Comparison of ENCODE assay signal across 14 cellular contexts in the genomic region with DNA sequence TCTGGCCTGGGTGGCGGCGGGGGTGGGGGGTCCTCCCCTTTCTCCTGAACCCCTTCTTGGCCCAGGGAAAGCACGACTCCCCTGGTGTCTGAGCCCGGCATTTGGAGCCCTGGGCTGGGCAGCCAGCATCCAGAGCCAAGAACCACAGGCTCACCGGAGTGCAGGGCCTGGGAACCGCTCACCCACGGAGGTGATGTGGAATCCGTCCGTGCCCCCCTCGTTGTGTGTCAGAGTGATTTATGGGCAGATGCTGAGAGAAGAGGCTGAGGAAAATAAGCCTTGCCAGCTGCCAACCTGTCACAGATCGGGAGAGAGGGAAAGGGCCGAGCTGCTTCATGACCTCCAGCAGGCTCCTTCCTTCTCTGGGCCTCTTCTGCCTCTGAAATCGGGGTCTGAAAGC.
DNase-seq lines count a peak whose midpoint lies in the region; ATAC-seq and TF ChIP-seq lines count a peak whose summit lies in the region.
"Had no signal": no experiment of that assay in that cellular context is flagged by ENCODE, and none has a peak within 500 bp of the region (broad histone marks: within the 10 kb centered on the region; RNA-seq: fewer than 3 reads in every experiment).

No MANE protein-coding gene starts in this region.

- DNase-seq in NCI-H2227 (lab: John Stamatoyannopoulos, UW; ENCODE audit: unreplicated experiment) (peak; percentile 49), NCI-H2227 treated with DMSO at 0.1 percent for 48 hours (lab: John Stamatoyannopoulos, UW) (no peak), NCI-H446 treated with DMSO at 0.1 percent for 48 hours (lab: John Stamatoyannopoulos, UW) (peak; percentile 59), WERI-Rb-1 (peak; percentile 86), HuH-7.5 (ENCODE audit: low spot score) (no peak)
- no peak for DNase-seq in stimulated activated CD4-positive, alpha-beta T cell treated with anti-CD3 and anti-CD28 coated beads, Interleukin-12 subunit alpha, Interleukin-12 subunit beta, amount 100 ng/mL, for 4 hours
- DNase-seq: Calu3, DMS79, H7, NCI-H1436 treated with DMSO at 0.1 percent for 48 hours, NCI-H2081 treated with DMSO at 0.1 percent for 48 hours, T-cell had no signal

- no peak overlapping the region for H3K4me3 ChIP-seq in WERI-Rb-1 (ENCODE audit: low read depth, low read length)

- no peak for TF ChIP-seq CTCF in WERI-Rb-1 (IDR thresholded peaks at IDR 0.05; ENCODE audit: low read depth, low read length)

- no peaks in the 10 kb centered on the region for H3K36me3 ChIP-seq in WERI-Rb-1

- no peaks in the 10 kb centered on the region for H3K9me3 ChIP-seq in WERI-Rb-1 (ENCODE audit: severe bottlenecking)

- peak overlapping the region; percentile 42 for H3K27ac ChIP-seq in WERI-Rb-1

- H3K27me3 ChIP-seq in WERI-Rb-1 (ENCODE audit: insufficient read depth, low read depth, severe bottlenecking): no peaks in the 10 kb centered on the region

- no peak for ATAC-seq in GM18858 (IDR thresholded peaks at IDR 0.05; ENCODE audit: unreplicated experiment)
- ATAC-seq in HG03354 (IDR thresholded peaks at IDR 0.05; ENCODE audit: poor library complexity, severe bottlenecking, unreplicated experiment): no peak
- ATAC-seq: T-cell had no signal

Comparison
In these comparisons a context has a peak if more than half of its experiments do, and no peak if none do; other contexts are left out.
1. DNase-seq: peak in NCI-H2227 (single experiment), NCI-H446 treated with DMSO at 0.1 percent for 48 hours (single experiment) and WERI-Rb-1 (single experiment); none in NCI-H2227 treated with DMSO at 0.1 percent for 48 hours (single experiment), HuH-7.5 (single experiment) and stimulated activated CD4-positive, alpha-beta T cell treated with anti-CD3 and anti-CD28 coated beads, Interleukin-12 subunit alpha, Interleukin-12 subunit beta, amount 100 ng/mL, for 4 hours (single experiment).